ENCODE assay signal across 9 cellular contexts in genomic region chr19:16366433-16367268, GRCh38. TPM values are rescaled to one million over a fixed set of nuclear protein-coding genes. Genes with fewer than 3 reads are reported as not detected.
A peak's percentile ranks its signal among the peaks of the same experiment; 100 is the strongest.
DNase-seq lines count a peak whose midpoint lies in the region; ATAC-seq lines count a peak whose summit lies in the region.
"Had no signal": no experiment of that assay in that cellular context is flagged by ENCODE, and none has a peak within 500 bp of the region (broad histone marks: within the 10 kb centered on the region; RNA-seq: fewer than 3 reads in every experiment).

No MANE protein-coding gene starts in this region.

- H3K36me3 Mint-ChIP-seq in T-helper 17 cell (ENCODE audit: low read depth) (no peaks in the 10 kb centered on the region), immature natural killer cell (peaks cover 0 to under 1% (median 0%) of the 10 kb centered on the region in 3 donors)

- H3K9me3 ChIP-seq in T-helper 17 cell (ENCODE audit: control insufficient read depth, low read length, poor library complexity, severe bottlenecking): no peaks in the 10 kb centered on the region
- H3K9me3 ChIP-seq: ovary had no signal

- DNase-seq in T-helper 17 cell: no peak
- DNase-seq in immature natural killer cell: peak; percentile 71 to 81 (median 79)
- DNase-seq in HPDE6-E6E7 (ENCODE audit: extremely low spot score): no peak
- DNase-seq in NCI-H345 treated with DMSO at 0.1 percent for 48 hours (lab: John Stamatoyannopoulos, UW; ENCODE audit: unreplicated experiment): no peak

- H3K27me3 Mint-ChIP-seq in T-helper 17 cell: no peaks in the 10 kb centered on the region
- H3K27me3 Mint-ChIP-seq in immature natural killer cell (ENCODE audit: low read depth in 3 of 3): peaks cover 13 to 24% (median 20%) of the 10 kb centered on the region in 3 donors

- no peak overlapping the region for H3K4me3 Mint-ChIP-seq in T-helper 17 cell
- peak overlapping the region in 1 of 5 donors; percentile 93 for H3K4me3 Mint-ChIP-seq in immature natural killer cell

- H3K27ac Mint-ChIP-seq in T-helper 17 cell (no peak overlapping the region), immature natural killer cell (peak overlapping the region in 1 of 6 donors; percentile 98)

- no peaks in the 10 kb centered on the region for H3K9me3 Mint-ChIP-seq in immature natural killer cell

- peak; percentile 41 for ATAC-seq in HG02642 (IDR thresholded peaks at IDR 0.05; ENCODE audit: poor library complexity, unreplicated experiment)
- peak; percentile 13 for ATAC-seq in T-helper 17 cell
- ATAC-seq in GM18907 (IDR thresholded peaks at IDR 0.05; ENCODE audit: unreplicated experiment): no peak
- ATAC-seq in HG03378 (IDR thresholded peaks at IDR 0.05; ENCODE audit: unreplicated experiment): no peak

- H3K4me3 ChIP-seq in GM08714 (ENCODE audit: low read length): peak overlapping the region; percentile 58; the same call in 1 of the 2 replicates
- H3K4me3 ChIP-seq: ovary had no signal

- H3K4me1 Mint-ChIP-seq in T-helper 17 cell (peaks cover 55% of the 10 kb centered on the region), immature natural killer cell (peaks cover 27 to 52% of the 10 kb centered on the region in 2 donors)

RNA-seq across cellular contexts. Expression of gene KLF2, which starts 42.0 kb away (rescaled TPM):
- 100 to 1,000 TPM; 465 to 578 TPM for total RNA-seq in T-helper 17 cell
- 100 to 1,000 TPM in 1 of 3 donors, 10 to 100 TPM in 2; 55.0 to 102 (median 91.0) TPM for polyA plus RNA-seq in immature natural killer cell

Comparison
In these comparisons a context has a peak if more than half of its experiments do, and no peak if none do; other contexts are left out.
1. ATAC-seq: peak in HG02642 (single experiment) and T-helper 17 cell (single experiment); none in GM18907 (single experiment) and HG03378 (single experiment).
2. DNase-seq: peak in immature natural killer cell (3 of 3); none in T-helper 17 cell (0 of 3), HPDE6-E6E7 (single experiment) and NCI-H345 treated with DMSO at 0.1 percent for 48 hours (single experiment).